In the genomic region with DNA sequence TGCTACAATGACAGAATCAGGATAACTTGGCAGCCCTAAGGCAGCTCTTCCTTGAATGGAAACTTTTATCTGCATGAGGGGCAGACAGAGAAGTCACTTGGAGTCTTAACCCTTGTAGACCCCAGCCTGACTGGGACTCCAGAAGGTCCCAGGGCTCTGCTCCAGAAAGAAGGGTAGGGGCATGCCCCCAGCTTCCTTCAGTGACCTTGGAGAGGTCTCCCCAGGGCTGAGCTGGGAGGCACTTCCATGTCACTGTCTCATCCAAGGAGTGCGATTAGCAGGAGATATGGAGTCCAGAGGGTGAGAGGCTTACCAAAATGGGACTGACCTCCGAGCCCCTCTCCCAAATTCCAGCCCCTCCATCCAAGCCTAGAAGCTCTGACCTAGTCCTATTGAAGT, we compare ENCODE assay signal across 9 cellular contexts. TPM values are rescaled to one million over a fixed set of nuclear protein-coding genes. Genes with fewer than 3 reads are reported as not detected.
DNase-seq lines count a peak whose midpoint lies in the region; ATAC-seq and TF ChIP-seq lines count a peak whose summit lies in the region.
"Had no signal": no experiment of that assay in that cellular context is flagged by ENCODE, and none has a peak within 500 bp of the region (broad histone marks: within the 10 kb centered on the region; RNA-seq: fewer than 3 reads in every experiment).

No MANE protein-coding gene starts in this region.

- peak overlapping the region; percentile 64 for H2BK120ac ChIP-seq in mesenchymal stem cell (ENCODE audit: low read depth, low read length)

- H3K36me3 Mint-ChIP-seq in activated naive CD8-positive, alpha-beta T cell, result peaks cover 41% of the 10 kb centered on the region

- H3K4me1 Mint-ChIP-seq in activated naive CD8-positive, alpha-beta T cell (ENCODE audit: low read depth), result peaks cover 72% of the 10 kb centered on the region

- H3K9me3 ChIP-seq in right atrium auricular region (no peaks in the 10 kb centered on the region), mesenchymal stem cell (ENCODE audit: control insufficient read depth, low read length) (no peaks in the 10 kb centered on the region), aorta (ENCODE audit: control insufficient read depth, low read length) (no peaks in the 10 kb centered on the region)

- peak overlapping the region; percentile 72 for H4K91ac ChIP-seq in mesenchymal stem cell (ENCODE audit: low read length)

- H2AFZ ChIP-seq in mesenchymal stem cell (ENCODE audit: low read depth, low read length), result no peak overlapping the region

- H3K9ac ChIP-seq in mesenchymal stem cell (ENCODE audit: low read length), result peak overlapping the region; percentile 41

- ATAC-seq in Right ventricle myocardium inferior (no peak), aorta (ENCODE audit: low FRiP score) (no peak), GM21528 (IDR thresholded peaks at IDR 0.05; ENCODE audit: low FRiP score, unreplicated experiment) (no peak)

- no peaks in the 10 kb centered on the region for H3K27me3 Mint-ChIP-seq in activated naive CD8-positive, alpha-beta T cell

- H3K4me3 ChIP-seq in right atrium auricular region (no peak overlapping the region), mesenchymal stem cell (ENCODE audit: insufficient read depth in 1 of 2, low read depth in 1 of 2, low read length in 2 of 2) (no peak overlapping the region), aorta (ENCODE audit: low read length in 2 of 2) (no peak overlapping the region)

- peaks cover 0 to 43% of the 10 kb centered on the region in 2 donors for H3K4me1 ChIP-seq in right atrium auricular region
- peaks cover 19% of the 10 kb centered on the region for H3K4me1 ChIP-seq in mesenchymal stem cell (ENCODE audit: control insufficient read depth, insufficient read depth, low read depth, low read length)
- H3K4me1 ChIP-seq in aorta (ENCODE audit: control insufficient read depth in 1 of 2, insufficient read depth in 2 of 2, low read length in 2 of 2), result no peaks in the 10 kb centered on the region

- DNase-seq in right atrium auricular region (ENCODE audit: low spot score) (no peak), Right ventricle myocardium inferior (ENCODE audit: missing footprints) (no peak), mesenchymal stem cell (no peak), aorta (peak; percentile 9 to 26), KG1 (lab: John Stamatoyannopoulos, UW) (no peak), H4 (ENCODE audit: low spot score) (no peak)

- H3K36me3 ChIP-seq in right atrium auricular region (no peaks in the 10 kb centered on the region), mesenchymal stem cell (ENCODE audit: control insufficient read depth in 1 of 2, insufficient read depth in 2 of 2, low read depth in 1 of 2, low read length in 2 of 2) (peaks cover 0 to 15% of the 10 kb centered on the region in 2 experiments), aorta (ENCODE audit: control insufficient read depth in 1 of 2, insufficient read depth in 2 of 2, low read length in 1 of 2) (no peaks in the 10 kb centered on the region)

- TF ChIP-seq CTCF in right atrium auricular region (IDR thresholded peaks at IDR 0.05), result no peak

- H3K27me3 ChIP-seq in right atrium auricular region (no peaks in the 10 kb centered on the region), mesenchymal stem cell (ENCODE audit: control insufficient read depth in 1 of 2, insufficient read depth in 1 of 2, low read length in 2 of 2) (no peaks in the 10 kb centered on the region), aorta (ENCODE audit: control insufficient read depth in 1 of 2, insufficient read depth in 2 of 2, low read length in 1 of 2) (no peaks in the 10 kb centered on the region)

- H3K9me3 Mint-ChIP-seq in activated naive CD8-positive, alpha-beta T cell (ENCODE audit: low read depth), result no peaks in the 10 kb centered on the region

- H3K23ac ChIP-seq in mesenchymal stem cell (ENCODE audit: low read length in 2 of 2), result no peak overlapping the region

- peak overlapping the region; percentile 52 to 74 for H3K4ac ChIP-seq in mesenchymal stem cell (ENCODE audit: low read depth in 1 of 2, low read length in 2 of 2)

- no CpG with 5 or more reads among the region's 2 CpGs for WGBS in mesenchymal stem cell
- WGBS in aorta, 2 donors, result 68 to 93% methylated on average over 2 of the region's 2 CpGs

- H3K14ac ChIP-seq in mesenchymal stem cell (ENCODE audit: low read length in 2 of 2), result no peak overlapping the region

- H3K27ac ChIP-seq in right atrium auricular region (peak overlapping the region; percentile 59 to 76), mesenchymal stem cell (ENCODE audit: low read length, poor library complexity, severe bottlenecking) (no peak overlapping the region), aorta (ENCODE audit: low read depth in 1 of 2, low read length in 2 of 2) (no peak overlapping the region)

- H3K4me3 Mint-ChIP-seq in activated naive CD8-positive, alpha-beta T cell, result peak overlapping the region; percentile 96

- H2BK5ac ChIP-seq in mesenchymal stem cell (ENCODE audit: low read depth, low read length, poor library complexity, severe bottlenecking), result no peak overlapping the region

- no peak overlapping the region for H3K4me2 ChIP-seq in mesenchymal stem cell (ENCODE audit: low read length, poor library complexity, severe bottlenecking)

- no peaks in the 10 kb centered on the region for H3K79me1 ChIP-seq in mesenchymal stem cell (replicated peaks; ENCODE audit: low read length, poor library complexity, severe bottlenecking)

- H2BK12ac ChIP-seq in mesenchymal stem cell (ENCODE audit: low read length in 2 of 2), result peak overlapping the region; percentile 69 to 72

- H4K8ac ChIP-seq in mesenchymal stem cell (ENCODE audit: low read length), result peak overlapping the region; percentile 74

- H2AK5ac ChIP-seq in mesenchymal stem cell (ENCODE audit: low read length, severe bottlenecking), result peak overlapping the region; percentile 62

- peak overlapping the region; percentile 63 to 73 for H3K18ac ChIP-seq in mesenchymal stem cell (ENCODE audit: low read depth in 1 of 2, low read length in 2 of 2)

- intact Hi-C loops in Right ventricle myocardium inferior (cut with DNase I) (no loop called here), aorta (cut with DNase I) (loop anchor here in 1 of 2 donors (5.0 kb wide), 1 partner anchor 54 kb away; a partner anchor contains a TSS)

- H3K27ac Mint-ChIP-seq in activated naive CD8-positive, alpha-beta T cell, result peak overlapping the region; percentile 100

- peak overlapping the region; percentile 76 for H2BK15ac ChIP-seq in mesenchymal stem cell (ENCODE audit: low read depth, poor library complexity, severe bottlenecking)

RNA-seq across cellular contexts. Expression of a gene that starts 3.4 kb away (rescaled TPM):
- total RNA-seq in right atrium auricular region, result 1 to 10 TPM; 8.0 to 9.7 TPM
- 8.6 TPM for total RNA-seq in Right ventricle myocardium inferior
- 10.4 TPM for polyA plus RNA-seq in mesenchymal stem cell (2013, experiment 1 of 2)
- 10.5 TPM for polyA plus RNA-seq in mesenchymal stem cell (2013, experiment 2 of 2)
- total RNA-seq in aorta, result 10 to 100 TPM; 49.3 to 82.9 TPM
- 10 to 100 TPM in 1 of 2 donors, 1 to 10 TPM in 1; 4.9 to 22.6 TPM for polyA plus RNA-seq in aorta
- total RNA-seq in H4 (2014; rRNA removed; shearing (Covaris generic)), result 6.6 and 8.4 TPM in 2 replicates

RNA-seq across cellular contexts. Expression of a gene that starts 24.2 kb away (rescaled TPM):
- total RNA-seq in right atrium auricular region (not detected), Right ventricle myocardium inferior (0.32 TPM), aorta (1 to 10 TPM in 1 of 2 donors, under 1 TPM in 1; 0.49 to 1.3 TPM)
- not detected for polyA plus RNA-seq in mesenchymal stem cell (2013, experiment 1 of 2)
- polyA plus RNA-seq in mesenchymal stem cell (2013, experiment 2 of 2), result 0.03 TPM
- polyA plus RNA-seq in aorta, result not detected
- total RNA-seq in H4 (2014; rRNA removed; shearing (Covaris generic)), result not detected in 2 replicates
- total RNA-seq: SK-MEL-5 had no signal

RNA-seq across cellular contexts. Expression of a gene that starts 54.0 kb away (rescaled TPM):
- total RNA-seq in right atrium auricular region, result 100 to 1,000 TPM in 1 of 2 donors, 10 to 100 TPM in 1; 76.4 to 140 TPM
- 114 TPM for total RNA-seq in Right ventricle myocardium inferior
- polyA plus RNA-seq in mesenchymal stem cell (2013, experiment 1 of 2), result 93.8 TPM
- polyA plus RNA-seq in mesenchymal stem cell (2013, experiment 2 of 2), result 94.5 TPM
- 100 to 1,000 TPM; 152 to 173 TPM for total RNA-seq in aorta
- 10 to 100 TPM; 52.5 to 64.1 TPM for polyA plus RNA-seq in aorta
- total RNA-seq in H4 (2014; rRNA removed; shearing (Covaris generic)), result 70.1 and 86.3 TPM in 2 replicates

Comparison
In these comparisons a context has a peak if more than half of its experiments do, and no peak if none do; other contexts are left out.
1. DNase-seq: peak in aorta (2 of 2); none in right atrium auricular region (single experiment), Right ventricle myocardium inferior (single experiment), mesenchymal stem cell (single experiment), KG1 (single experiment) and H4 (single experiment).
2. H3K27ac ChIP-seq: peak in right atrium auricular region (2 of 2); none in mesenchymal stem cell (single experiment) and aorta (0 of 2).